12 cellular contexts compared by ENCODE assay signal in genomic region chr16:51577621-51578303, GRCh38.
DNase-seq lines count a peak whose midpoint lies in the region; ATAC-seq and TF ChIP-seq lines count a peak whose summit lies in the region.
"Had no signal": no experiment of that assay in that cellular context is flagged by ENCODE, and none has a peak within 500 bp of the region (broad histone marks: within the 10 kb centered on the region; RNA-seq: fewer than 3 reads in every experiment).

No MANE protein-coding gene starts in this region.

- peak; percentile 42 for ATAC-seq in GM18870 (IDR thresholded peaks at IDR 0.05; ENCODE audit: unreplicated experiment)
- peak; percentile 43 for ATAC-seq in central memory CD8-positive, alpha-beta T cell (replicated peaks; ENCODE audit: extremely low read depth, poor library complexity, severe bottlenecking)
- ATAC-seq in activated T-cell treated with anti-CD3 and anti-CD28 coated beads, Interleukin-2, amount 50 U/mL, for 4 hours: no peak
- ATAC-seq in GM21619 (IDR thresholded peaks at IDR 0.05; ENCODE audit: unreplicated experiment): no peak
- no peak for ATAC-seq in GM19351 (IDR thresholded peaks at IDR 0.05; ENCODE audit: unreplicated experiment)

- no peak for TF ChIP-seq CTCF in neural crest cell (conservative IDR thresholded peaks at IDR 0.05)

- DNase-seq in NCI-H1092 (lab: John Stamatoyannopoulos, UW) (peak; percentile 27), neural crest cell (ENCODE audit: low read depth, low spot score) (no peak), NCI-H1436 (lab: John Stamatoyannopoulos, UW) (no peak)
- no peak for DNase-seq in central memory CD8-positive, alpha-beta T cell (ENCODE audit: low spot score in 2 of 2)
- no peak for DNase-seq in activated T-cell treated with anti-CD3 and anti-CD28 coated beads, Interleukin-2, amount 50 U/mL, for 4 hours
- DNase-seq: retina had no signal

- no peak overlapping the region for H3K27ac Mint-ChIP-seq in central memory CD8-positive, alpha-beta T cell (ENCODE audit: low read depth)
- H3K27ac Mint-ChIP-seq in neural crest cell (ENCODE audit: unreplicated experiment): peak overlapping the region; percentile 9
- H3K27ac Mint-ChIP-seq: brain; memory B cell; T-helper 1 cell treated with Interleukin-12 subunit alpha and Interleukin-12 subunit beta and Interleukin-4 antibody, amounts not matched to agents 30 μg/mL and 1 μg/mL, for 36 hours had no signal

- H3K9me3 Mint-ChIP-seq in central memory CD8-positive, alpha-beta T cell: peaks cover 8% of the 10 kb centered on the region
- no peaks in the 10 kb centered on the region for H3K9me3 Mint-ChIP-seq in neural crest cell
- H3K9me3 Mint-ChIP-seq in activated T-cell treated with anti-CD3 and anti-CD28 coated beads, Interleukin-2, amount 50 U/mL, for 4 hours: peaks cover 8% of the 10 kb centered on the region
- H3K9me3 Mint-ChIP-seq: memory B cell had no signal

- no peaks in the 10 kb centered on the region for H3K27me3 Mint-ChIP-seq in central memory CD8-positive, alpha-beta T cell
- peaks cover 2% of the 10 kb centered on the region for H3K27me3 Mint-ChIP-seq in neural crest cell (ENCODE audit: low read depth)
- no peaks in the 10 kb centered on the region for H3K27me3 Mint-ChIP-seq in activated T-cell treated with anti-CD3 and anti-CD28 coated beads, Interleukin-2, amount 50 U/mL, for 4 hours (ENCODE audit: low read depth)
- H3K27me3 Mint-ChIP-seq: brain, memory B cell had no signal

- H3K4me3 Mint-ChIP-seq in central memory CD8-positive, alpha-beta T cell: no peak overlapping the region
- H3K4me3 Mint-ChIP-seq in neural crest cell: no peak overlapping the region
- no peak overlapping the region for H3K4me3 Mint-ChIP-seq in activated T-cell treated with anti-CD3 and anti-CD28 coated beads, Interleukin-2, amount 50 U/mL, for 4 hours
- H3K4me3 Mint-ChIP-seq: brain; memory B cell; T-helper 1 cell treated with Interleukin-12 subunit alpha and Interleukin-12 subunit beta and Interleukin-4 antibody, amounts not matched to agents 30 μg/mL and 1 μg/mL, for 36 hours had no signal

- no peaks in the 10 kb centered on the region for H3K36me3 Mint-ChIP-seq in central memory CD8-positive, alpha-beta T cell (ENCODE audit: insufficient read depth)
- H3K36me3 Mint-ChIP-seq in neural crest cell (ENCODE audit: low read depth): no peaks in the 10 kb centered on the region
- no peaks in the 10 kb centered on the region for H3K36me3 Mint-ChIP-seq in activated T-cell treated with anti-CD3 and anti-CD28 coated beads, Interleukin-2, amount 50 U/mL, for 4 hours (ENCODE audit: insufficient read depth)
- H3K36me3 Mint-ChIP-seq: brain, memory B cell had no signal

- H3K4me1 Mint-ChIP-seq in central memory CD8-positive, alpha-beta T cell: no peaks in the 10 kb centered on the region
- peaks cover 28% of the 10 kb centered on the region for H3K4me1 Mint-ChIP-seq in neural crest cell
- no peaks in the 10 kb centered on the region for H3K4me1 Mint-ChIP-seq in activated T-cell treated with anti-CD3 and anti-CD28 coated beads, Interleukin-2, amount 50 U/mL, for 4 hours (ENCODE audit: low read depth)
- H3K4me1 Mint-ChIP-seq: memory B cell had no signal

Comparison
In these comparisons a context has a peak if more than half of its experiments do, and no peak if none do; other contexts are left out.
1. ATAC-seq: peak in GM18870 (single experiment) and central memory CD8-positive, alpha-beta T cell (single experiment); none in activated T-cell treated with anti-CD3 and anti-CD28 coated beads, Interleukin-2, amount 50 U/mL, for 4 hours (0 of 2), GM21619 (single experiment) and GM19351 (single experiment).